In the genomic region with DNA sequence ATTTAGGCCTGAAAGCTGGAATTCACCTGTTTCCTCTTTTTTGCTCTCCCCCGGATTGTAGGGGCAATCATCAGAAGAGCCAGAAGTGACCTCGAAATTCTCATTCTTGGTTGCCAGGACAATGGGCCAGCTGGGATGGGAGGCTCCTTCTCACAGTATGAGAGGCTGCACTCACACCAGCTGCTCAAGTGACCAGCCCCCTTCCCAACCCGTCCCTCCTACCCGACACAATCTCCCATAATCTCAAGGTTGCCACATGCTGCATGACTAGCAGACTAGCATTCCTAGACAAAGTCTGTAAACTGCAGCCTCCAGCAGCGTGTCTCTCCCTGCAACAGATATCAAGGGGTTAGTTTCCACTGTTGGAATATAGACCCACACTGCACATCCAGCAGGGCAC, we compare ENCODE assay signal across 23 cellular contexts.
"Had no signal": no experiment of that assay in that cellular context is flagged by ENCODE, and none has a peak within 500 bp of the region (broad histone marks: within the 10 kb centered on the region; RNA-seq: fewer than 3 reads in every experiment).

No MANE protein-coding gene starts in this region.

- ATAC-seq: activated CD8-positive, alpha-beta memory T cell treated with anti-CD3 and anti-CD28 coated beads, Interleukin-2, amount 10 ng/mL, durations not matched to agents 7 days and 5 days; activated CD8-positive, alpha-beta T cell treated with anti-CD3 and anti-CD28 coated beads, Interleukin-2, amount 10 ng/mL, durations not matched to agents 7 days and 5 days; activated naive CD4-positive, alpha-beta T cell treated with anti-CD3 and anti-CD28 coated beads, Interleukin-2, amount 50 U/mL, for 72 hours; left lung; lower lobe of right lung; mucosa of descending colon; pancreas; T-helper 17 cell had no signal

- H3K4me3 ChIP-seq: breast epithelium, left lung, lower lobe of right lung, mucosa of descending colon, pancreas, right atrium auricular region, suprapubic skin, tibial artery had no signal

- H3K27me3 ChIP-seq: breast epithelium, left lung, pancreas, right atrium auricular region, suprapubic skin, tibial artery had no signal

- H3K9me3 ChIP-seq: breast epithelium, lower lobe of right lung, mucosa of descending colon, pancreas, suprapubic skin, tibial artery had no signal

- H3K36me3 ChIP-seq: breast epithelium, left lung, lower lobe of right lung, pancreas, right atrium auricular region, suprapubic skin, tibial artery had no signal

- H3K4me1 ChIP-seq: breast epithelium, left lung, lower lobe of right lung, pancreas, right atrium auricular region, suprapubic skin, tibial artery had no signal

- H3K27ac ChIP-seq: breast epithelium, left lung, lower lobe of right lung, pancreas, right atrium auricular region, suprapubic skin, tibial artery had no signal

- DNase-seq: activated CD4-positive, alpha-beta T cell treated with anti-CD3 and anti-CD28 coated beads, Interleukin-2, amount 50 U/mL, for 1 hour; activated CD8-positive, alpha-beta memory T cell treated with anti-CD3 and anti-CD28 coated beads, Interleukin-2, amount 10 ng/mL, durations not matched to agents 7 days and 5 days; activated CD8-positive, alpha-beta T cell treated with anti-CD3 and anti-CD28 coated beads, Interleukin-2, amount 10 ng/mL, durations not matched to agents 7 days and 5 days; activated T-cell treated with anti-CD3 and anti-CD28 coated beads, Interleukin-2, amount 50 U/mL, for 48 hours; central memory CD4-positive, alpha-beta T cell; foreskin fibroblast; head of caudate nucleus; hippocampal formation; kidney glomerular epithelial cell; left lung; lower lobe of right lung; mesenchymal stem cell; mucosa of descending colon; nucleus accumbens; pancreas; stimulated activated naive CD4-positive, alpha-beta T cell; T-helper 17 cell; T1000; tibial artery had no signal
